ENCODE assay signal across 14 cellular contexts in the genomic region with DNA sequence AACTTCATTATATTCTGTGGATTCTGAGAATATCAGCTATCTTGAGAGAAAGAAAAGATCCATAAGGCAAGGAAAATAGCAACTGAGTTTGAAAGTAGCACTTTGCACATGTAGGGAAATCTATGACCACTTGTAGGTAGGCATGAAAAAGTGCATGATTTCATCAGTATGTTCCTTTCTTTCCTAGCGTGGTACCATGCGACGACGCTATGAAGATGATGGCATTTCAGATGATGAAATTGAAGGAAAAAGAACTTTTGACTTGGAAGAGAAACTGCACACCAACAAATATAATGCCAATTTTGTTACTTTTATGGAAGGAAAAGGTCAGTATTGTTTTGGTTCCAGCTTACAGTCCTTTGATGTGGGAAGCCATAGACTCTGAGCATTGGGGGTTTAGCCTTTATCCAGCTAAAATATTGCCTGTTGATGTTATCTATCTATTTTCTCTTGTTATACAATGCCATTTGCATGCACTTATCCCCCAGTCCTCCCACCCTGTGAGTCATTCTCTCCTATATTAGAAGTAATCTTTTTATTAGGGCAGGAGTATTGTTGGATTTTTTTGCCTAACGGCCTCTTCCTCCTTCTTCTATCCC.
"Had no signal": no experiment of that assay in that cellular context is flagged by ENCODE, and none has a peak within 500 bp of the region (broad histone marks: within the 10 kb centered on the region; RNA-seq: fewer than 3 reads in every experiment).

No MANE protein-coding gene starts in this region.

- H3K27me3 Mint-ChIP-seq: stimulated activated naive CD8-positive, alpha-beta T cell treated with anti-CD3 and anti-CD28 coated beads, Interleukin-15, amount 100 ng/mL, for 72 hours had no signal

- H3K4me1 Mint-ChIP-seq: neural progenitor cell had no signal

- DNase-seq: activated CD4-positive, CD25-positive, alpha-beta regulatory T cell; activated T-cell treated with anti-CD3 and anti-CD28 coated beads, Interleukin-2, amount 50 U/mL, for 72 hours; caudate nucleus; effector memory CD4-positive, alpha-beta T cell; hypothalamus; pancreas; stimulated activated CD4-positive, alpha-beta T cell treated with anti-CD3 and anti-CD28 coated beads, Interleukin-15, amount 100 ng/mL, for 24 hours; stimulated activated CD4-positive, alpha-beta T cell treated with anti-CD3 and anti-CD28 coated beads, Interleukin-4, amount 100 ng/mL, for 4 hours; stimulated activated naive CD8-positive, alpha-beta T cell treated with anti-CD3 and anti-CD28 coated beads, Interleukin-15, amount 100 ng/mL, for 72 hours; T-helper 2 cell; testis had no signal

- H3K27me3 ChIP-seq: neural progenitor cell, pancreas, testis had no signal

- ATAC-seq: activated T-cell treated with anti-CD3 and anti-CD28 coated beads, Interleukin-2, amount 50 U/mL, for 72 hours; pancreas; stimulated activated naive CD8-positive, alpha-beta T cell treated with anti-CD3 and anti-CD28 coated beads, Interleukin-15, amount 100 ng/mL, for 72 hours had no signal

- H3K4me3 ChIP-seq: coronary artery, neural progenitor cell, pancreas, testis had no signal

- H3K9me3 Mint-ChIP-seq: activated T-cell treated with anti-CD3 and anti-CD28 coated beads, Interleukin-2, amount 50 U/mL, for 72 hours; neural progenitor cell; stimulated activated naive CD8-positive, alpha-beta T cell treated with anti-CD3 and anti-CD28 coated beads, Interleukin-15, amount 100 ng/mL, for 72 hours had no signal

- H3K27ac ChIP-seq: coronary artery, epithelial cell of prostate, neural progenitor cell, pancreas, testis had no signal

- H3K27ac Mint-ChIP-seq: activated T-cell treated with anti-CD3 and anti-CD28 coated beads, Interleukin-2, amount 50 U/mL, for 72 hours; neural progenitor cell; stimulated activated naive CD8-positive, alpha-beta T cell treated with anti-CD3 and anti-CD28 coated beads, Interleukin-15, amount 100 ng/mL, for 72 hours had no signal

- H3K4me3 Mint-ChIP-seq: activated T-cell treated with anti-CD3 and anti-CD28 coated beads, Interleukin-2, amount 50 U/mL, for 72 hours; neural progenitor cell; stimulated activated naive CD8-positive, alpha-beta T cell treated with anti-CD3 and anti-CD28 coated beads, Interleukin-15, amount 100 ng/mL, for 72 hours had no signal

- H3K9me3 ChIP-seq: pancreas, testis had no signal

- H3K4me1 ChIP-seq: neural progenitor cell, pancreas, testis had no signal
